ENCODE assay signal across 9 cellular contexts in genomic region chr13:33722216-33722900, GRCh38.
DNase-seq lines count a peak whose midpoint lies in the region; ATAC-seq and TF ChIP-seq lines count a peak whose summit lies in the region.
"Had no signal": no experiment of that assay in that cellular context is flagged by ENCODE, and none has a peak within 500 bp of the region (broad histone marks: within the 10 kb centered on the region; RNA-seq: fewer than 3 reads in every experiment).

No MANE protein-coding gene starts in this region.

- peak overlapping the region; percentile 49 for H3K27ac Mint-ChIP-seq in central memory CD8-positive, alpha-beta T cell (ENCODE audit: low read depth)

- H3K27me3 ChIP-seq in psoas muscle (ENCODE audit: insufficient read depth in 3 of 3, low read length in 2 of 3) = no peaks in the 10 kb centered on the region

- ATAC-seq in GM18858 (IDR thresholded peaks at IDR 0.05; ENCODE audit: unreplicated experiment) = peak; percentile 30
- ATAC-seq in HG03354 (IDR thresholded peaks at IDR 0.05; ENCODE audit: poor library complexity, severe bottlenecking, unreplicated experiment) = peak; percentile 55
- no peak for ATAC-seq in central memory CD8-positive, alpha-beta T cell (replicated peaks; ENCODE audit: extremely low read depth, poor library complexity, severe bottlenecking)
- no peak for ATAC-seq in psoas muscle

- no peak overlapping the region for H3K4me3 ChIP-seq in psoas muscle
- H3K4me3 ChIP-seq: lung had no signal

- H3K9me3 Mint-ChIP-seq in central memory CD8-positive, alpha-beta T cell = no peaks in the 10 kb centered on the region

- H3K36me3 ChIP-seq in psoas muscle (ENCODE audit: insufficient read depth in 1 of 2, low read depth in 1 of 2) = no peaks in the 10 kb centered on the region

- peak overlapping the region; percentile 10 for H3K27ac ChIP-seq in psoas muscle

- 29 to 52% (median 38%) methylated on average over 3 of the region's 3 CpGs for WGBS in psoas muscle, 3 donors

- no peaks in the 10 kb centered on the region for H3K36me3 Mint-ChIP-seq in central memory CD8-positive, alpha-beta T cell (ENCODE audit: insufficient read depth)

- intact Hi-C loops in psoas muscle (cut with DNase I) = loop anchor here (2.0 to 10.0 kb wide), 3 partner anchors 178 to 1135 kb away; partner anchors contain the start of gene PDS5B (in 1 of the 2)

- H3K4me1 ChIP-seq in psoas muscle = peaks cover 10% of the 10 kb centered on the region

- H3K9me3 ChIP-seq in psoas muscle = no peaks in the 10 kb centered on the region

- TF ChIP-seq CTCF in psoas muscle (IDR thresholded peaks at IDR 0.05) = no peak

- DNase-seq in central memory CD8-positive, alpha-beta T cell (ENCODE audit: low spot score in 2 of 2) = no peak
- DNase-seq in psoas muscle (no peak), DMS153 (lab: John Stamatoyannopoulos, UW) (no peak), DMS114 treated with DMSO at 0.1 percent for 48 hours (lab: John Stamatoyannopoulos, UW; ENCODE audit: unreplicated experiment) (no peak), Kasumi-1 (lab: John Stamatoyannopoulos, UW) (no peak)
- DNase-seq in stimulated activated CD4-positive, alpha-beta T cell treated with anti-CD3 and anti-CD28 coated beads, Interleukin-1b, Interleukin-23, amount 100 ng/mL, for 48 hours = no peak

- H3K27me3 Mint-ChIP-seq in central memory CD8-positive, alpha-beta T cell = no peaks in the 10 kb centered on the region

- H3K4me3 Mint-ChIP-seq in central memory CD8-positive, alpha-beta T cell = peak overlapping the region; percentile 4

- H3K4me1 Mint-ChIP-seq in central memory CD8-positive, alpha-beta T cell = peaks cover 20% of the 10 kb centered on the region

Comparison
In these comparisons a context has a peak if more than half of its experiments do, and no peak if none do; other contexts are left out.
1. ATAC-seq: peak in GM18858 (single experiment) and HG03354 (single experiment); none in central memory CD8-positive, alpha-beta T cell (single experiment) and psoas muscle (0 of 4).